Comparison of ENCODE assay signal across 1 cellular context in genomic region chr1:36487906-36488305, GRCh38.
TF ChIP-seq lines count a peak whose summit lies in the region.

No MANE protein-coding gene starts in this region.

TF ChIP-seq in HepG2, 621 proteins besides CTCF, POLR2A, EP300 and RAD21:
- TF ChIP-seq PRDM15 (CRISPR knock-in tag; IDR thresholded peaks at IDR 0.05): peak; percentile 93
- no peak for TF ChIP-seq TIGD3 (CRISPR knock-in tag; IDR thresholded peaks at IDR 0.05; ENCODE audit: borderline replicate concordance)
- TF ChIP-seq CENPT (CRISPR knock-in tag; IDR thresholded peaks at IDR 0.05; ENCODE audit: low read depth): 0 out of 2 replicates have a peak, but pooled peaks have one; percentile 37
- TF ChIP-seq HNF4A (CRISPR knock-in tag; IDR thresholded peaks at IDR 0.05): peak; percentile 44
- TF ChIP-seq ZBTB26 (CRISPR knock-in tag; IDR thresholded peaks at IDR 0.05; ENCODE audit: borderline replicate concordance): no peak
- 0 out of 2 replicates have a peak, but pooled peaks have one; percentile 68 for TF ChIP-seq CAMTA2 (CRISPR knock-in tag; IDR thresholded peaks at IDR 0.05; ENCODE audit: borderline replicate concordance)
- TF ChIP-seq ZBTB43 (CRISPR knock-in tag; conservative IDR thresholded peaks at IDR 0.05): 0 out of 2 replicates have a peak, but pooled peaks have one; percentile 58
- TF ChIP-seq NR2F6 (IDR thresholded peaks at IDR 0.05): no peak
- peak; percentile 22; the same call in 1 of the 2 replicates for TF ChIP-seq NR2F6 (CRISPR knock-in tag; IDR thresholded peaks at IDR 0.05)
TF ChIP-seq in HepG2: peak in this region for 6.
